ENCODE assay signal across 12 cellular contexts in the genomic region with DNA sequence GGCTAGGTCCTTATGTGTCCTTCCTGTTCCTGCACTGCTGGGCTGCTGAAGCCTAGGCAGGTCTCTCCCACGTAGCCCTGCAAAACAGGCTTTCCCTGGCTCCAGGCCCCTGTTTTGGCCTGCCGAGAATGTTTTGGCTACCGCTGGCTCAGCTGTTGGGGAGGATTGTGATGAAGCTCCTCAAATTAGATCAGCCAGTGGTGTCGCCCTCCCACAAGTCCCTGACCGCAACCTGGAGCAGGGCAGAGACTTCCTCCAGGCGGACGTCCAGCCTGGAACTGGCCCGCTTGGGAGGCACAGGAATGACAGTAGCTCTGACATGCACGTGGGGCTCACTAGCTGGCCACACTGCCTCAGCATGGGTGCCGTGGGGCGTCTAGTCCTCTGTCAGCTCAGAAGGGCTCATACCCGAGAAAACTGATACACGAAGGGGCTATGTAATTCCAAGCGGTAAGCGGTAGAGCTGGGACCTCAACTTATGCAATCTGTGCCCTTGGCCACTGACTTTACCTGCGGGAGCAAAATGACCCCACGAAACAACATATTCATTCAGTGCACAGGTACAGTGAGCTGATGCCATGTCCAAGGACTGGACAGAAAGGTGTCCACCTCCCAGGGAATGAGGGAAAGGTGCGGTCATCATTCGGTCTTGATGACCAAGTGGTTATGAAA. TPM values are rescaled to one million over a fixed set of nuclear protein-coding genes. Genes with fewer than 3 reads are reported as not detected.
DNase-seq lines count a peak whose midpoint lies in the region; ATAC-seq and TF ChIP-seq lines count a peak whose summit lies in the region.
"Had no signal": no experiment of that assay in that cellular context is flagged by ENCODE, and none has a peak within 500 bp of the region (broad histone marks: within the 10 kb centered on the region; RNA-seq: fewer than 3 reads in every experiment).

No MANE protein-coding gene starts in this region.

- no peak overlapping the region for H4K8ac ChIP-seq in mesenchymal stem cell (ENCODE audit: low read length)

- H2AK5ac ChIP-seq in mesenchymal stem cell (ENCODE audit: low read length, severe bottlenecking), result no peak overlapping the region

- intact Hi-C loops in spleen (cut with DNase I; ENCODE audit: low total_unique reads), result loop anchor here (10.0 kb wide), 1 partner anchor 67 kb away; no protein-coding TSS in a partner anchor

- no peak overlapping the region for H3K14ac ChIP-seq in mesenchymal stem cell (ENCODE audit: low read length in 2 of 2)

- H2BK120ac ChIP-seq in mesenchymal stem cell (ENCODE audit: low read depth, low read length), result no peak overlapping the region

- H3K36me3 ChIP-seq in mesenchymal stem cell (ENCODE audit: control insufficient read depth in 1 of 2, insufficient read depth in 2 of 2, low read depth in 1 of 2, low read length in 2 of 2), result no peaks in the 10 kb centered on the region
- H3K36me3 ChIP-seq in spleen, result no peaks in the 10 kb centered on the region

- no peak overlapping the region for H3K18ac ChIP-seq in mesenchymal stem cell (ENCODE audit: low read depth in 1 of 2, low read length in 2 of 2)

- H3K4me1 ChIP-seq in mesenchymal stem cell (ENCODE audit: control insufficient read depth, insufficient read depth, low read depth, low read length), result peaks cover 19% of the 10 kb centered on the region
- H3K4me1 ChIP-seq in spleen, result peaks cover 15 to 63% (median 33%) of the 10 kb centered on the region in 6 donors

- ATAC-seq in GM18511 (IDR thresholded peaks at IDR 0.05; ENCODE audit: unreplicated experiment), result no peak
- ATAC-seq: mucosa of descending colon had no signal

- no peak overlapping the region for H2BK15ac ChIP-seq in mesenchymal stem cell (ENCODE audit: low read depth, poor library complexity, severe bottlenecking)

- TF ChIP-seq POLR2A in spleen (IDR thresholded peaks at IDR 0.05), result no peak
- TF ChIP-seq POLR2A in erythroblast (IDR thresholded peaks at IDR 0.05; ENCODE audit: low read length), result no peak

- WGBS in mesenchymal stem cell, result 88% methylated on average over 19 of the region's 19 CpGs
- 63 to 84% (median 81%) methylated on average over 18 to 19 of the region's 19 CpGs for WGBS in spleen, 5 donors

- H3K27me3 ChIP-seq in mesenchymal stem cell (ENCODE audit: control insufficient read depth in 1 of 2, insufficient read depth in 1 of 2, low read length in 2 of 2), result peaks cover 0 to 21% of the 10 kb centered on the region in 2 experiments
- peaks cover 0 to 20% (median 0%) of the 10 kb centered on the region in 7 donors for H3K27me3 ChIP-seq in spleen (replicated peaks in 1 of 7)

- H2AFZ ChIP-seq in mesenchymal stem cell (ENCODE audit: low read depth, low read length), result no peak overlapping the region

- TF ChIP-seq CTCF in fibroblast of mammary gland (conservative IDR thresholded peaks at IDR 0.05; ENCODE audit: control insufficient read depth, insufficient read depth, low read depth, low read length) (no peak), spleen (IDR thresholded peaks at IDR 0.05 in 8 of 11, conservative IDR thresholded peaks at IDR 0.05 in 3 of 11) (peak in 2 of 11 experiments; percentile 6 to 11)

- no peak overlapping the region for H3K4me2 ChIP-seq in mesenchymal stem cell (ENCODE audit: low read length, poor library complexity, severe bottlenecking)

- H3K27ac ChIP-seq in mesenchymal stem cell (ENCODE audit: low read length, poor library complexity, severe bottlenecking) (no peak overlapping the region), spleen (peak overlapping the region; percentile 35 to 80 (median 60))

- H4K91ac ChIP-seq in mesenchymal stem cell (ENCODE audit: low read length), result no peak overlapping the region

- H3K4ac ChIP-seq in mesenchymal stem cell (ENCODE audit: low read depth in 1 of 2, low read length in 2 of 2), result no peak overlapping the region

- H3K23ac ChIP-seq in mesenchymal stem cell (ENCODE audit: low read length in 2 of 2), result no peak overlapping the region

- H3K9me3 ChIP-seq in mesenchymal stem cell (ENCODE audit: control insufficient read depth, low read length) (no peaks in the 10 kb centered on the region), spleen (no peaks in the 10 kb centered on the region)
- H3K9me3 ChIP-seq: mucosa of descending colon had no signal

- H3K9ac ChIP-seq in mesenchymal stem cell (ENCODE audit: low read length), result peak overlapping the region; percentile 19

- H2BK5ac ChIP-seq in mesenchymal stem cell (ENCODE audit: low read depth, low read length, poor library complexity, severe bottlenecking), result no peak overlapping the region

- no peaks in the 10 kb centered on the region for H3K79me1 ChIP-seq in mesenchymal stem cell (replicated peaks; ENCODE audit: low read length, poor library complexity, severe bottlenecking)

- DNase-seq in ELF-1 (ENCODE audit: low read depth, low spot score) (peak; percentile 75), fibroblast of mammary gland (ENCODE audit: low read depth) (peak; percentile 46), mesenchymal stem cell (no peak), spleen (peak; percentile 83), erythroblast (lab: John Stamatoyannopoulos, UW) (no peak), DMS 273 (lab: John Stamatoyannopoulos, UW; ENCODE audit: unreplicated experiment) (no peak)
- DNase-seq in central memory CD4-positive, alpha-beta T cell, result no peak
- DNase-seq: activated CD4-positive, alpha-beta T cell treated with anti-CD3 and anti-CD28 coated beads for 4 hours; activated T-cell treated with anti-CD3 and anti-CD28 coated beads for 4 hours; mucosa of descending colon; NCI-H524 treated with DMSO at 0.1 percent for 48 hours had no signal

- no peak overlapping the region for H3K4me3 ChIP-seq in fibroblast of mammary gland (ENCODE audit: control insufficient read depth, low read depth, low read length)
- H3K4me3 ChIP-seq in mesenchymal stem cell (ENCODE audit: insufficient read depth in 1 of 2, low read depth in 1 of 2, low read length in 2 of 2), result no peak overlapping the region
- H3K4me3 ChIP-seq in spleen, result no peak overlapping the region
- H3K4me3 ChIP-seq: mucosa of descending colon had no signal

- no peak overlapping the region for H2BK12ac ChIP-seq in mesenchymal stem cell (ENCODE audit: low read length in 2 of 2)

RNA-seq across cellular contexts. Expression of gene DHRS3, which starts 26.6 kb away (rescaled TPM):
- polyA plus RNA-seq in mesenchymal stem cell (2013, experiment 1 of 2), result 0.30 TPM
- polyA plus RNA-seq in mesenchymal stem cell (2013, experiment 2 of 2), result 0.34 TPM
- 10 to 100 TPM; 21.0 to 41.0 (median 35.1) TPM for total RNA-seq in spleen
- 10 to 100 TPM in 2 of 3 donors, 1 to 10 TPM in 1; 8.9 to 19.5 (median 13.6) TPM for polyA plus RNA-seq in spleen

RNA-seq across cellular contexts. Expression of gene AADACL4, which starts 52.5 kb away (rescaled TPM):
- polyA plus RNA-seq in mesenchymal stem cell (2013, experiment 1 of 2), result not detected
- not detected for polyA plus RNA-seq in mesenchymal stem cell (2013, experiment 2 of 2)
- under 1 TPM in 2 of 7 donors, not detected in 5; 0.23 to 0.32 TPM for total RNA-seq in spleen
- under 1 TPM in 2 of 3 donors, not detected in 1; 0.04 to 0.29 TPM for polyA plus RNA-seq in spleen
- total RNA-seq: mucosa of descending colon had no signal

Comparison
In these comparisons a context has a peak if more than half of its experiments do, and no peak if none do; other contexts are left out.
1. DNase-seq: peak in ELF-1 (single experiment), fibroblast of mammary gland (single experiment) and spleen (single experiment); none in mesenchymal stem cell (single experiment), erythroblast (0 of 2), DMS 273 (single experiment) and central memory CD4-positive, alpha-beta T cell (single experiment).